In genomic region chr7:26553128-26553527, GRCh38 we compare ENCODE assay signal across 24 cellular contexts.
"Had no signal": no experiment of that assay in that cellular context is flagged by ENCODE, and none has a peak within 500 bp of the region (broad histone marks: within the 10 kb centered on the region; RNA-seq: fewer than 3 reads in every experiment).

No MANE protein-coding gene starts in this region.

- H3K4me3 Mint-ChIP-seq: activated CD4-positive, alpha-beta memory T cell treated with anti-CD3 and anti-CD28 coated beads for 36 hours; activated CD4-positive, alpha-beta T cell treated with anti-CD3 and anti-CD28 coated beads, Interleukin-2, amount 10 ng/mL, durations not matched to agents 7 days and 5 days; activated naive CD4-positive, alpha-beta T cell treated with anti-CD3 and anti-CD28 coated beads for 36 hours; activated naive CD8-positive, alpha-beta T cell; activated T-helper 17 cell treated with anti-CD3 and anti-CD28 coated beads, Interleukin-2, amount 50 U/mL, for 72 hours; brain; central memory CD8-positive, alpha-beta T cell; T-helper 1 cell treated with Interleukin-12 subunit alpha and Interleukin-12 subunit beta and Interleukin-4 antibody, amounts not matched to agents 30 μg/mL and 1 μg/mL, for 36 hours had no signal

- H3K27ac ChIP-seq: SK-N-MC had no signal

- DNase-seq: activated CD4-positive, alpha-beta memory T cell treated with anti-CD3 and anti-CD28 coated beads for 36 hours; activated CD4-positive, alpha-beta T cell treated with anti-CD3 and anti-CD28 coated beads, Interleukin-2, amount 10 ng/mL, durations not matched to agents 7 days and 5 days; activated CD4-positive, CD25-positive, alpha-beta regulatory T cell; activated CD8-positive, alpha-beta memory T cell treated with anti-CD3 and anti-CD28 coated beads for 24 hours; activated gamma-delta T cell; activated naive CD4-positive, alpha-beta T cell treated with anti-CD3 and anti-CD28 coated beads for 36 hours; activated T-cell treated with anti-CD3 and anti-CD28 coated beads for 4 hours; activated T-cell treated with anti-CD3 and anti-CD28 coated beads, Interleukin-2, amount 50 U/mL, for 48 hours; amygdala; Karpas-422; NCI-H1105 treated with DMSO at 0.1 percent for 48 hours; NCI-H1436 treated with DMSO at 0.1 percent for 48 hours; NCI-H187; NCI-H524; RPMI8226; SW 1271 had no signal

- H3K4me3 ChIP-seq: SK-N-MC had no signal

- H3K9me3 Mint-ChIP-seq: activated CD4-positive, alpha-beta memory T cell treated with anti-CD3 and anti-CD28 coated beads for 36 hours; activated CD4-positive, alpha-beta T cell treated with anti-CD3 and anti-CD28 coated beads, Interleukin-2, amount 10 ng/mL, durations not matched to agents 7 days and 5 days; activated naive CD4-positive, alpha-beta T cell treated with anti-CD3 and anti-CD28 coated beads for 36 hours; activated T-helper 17 cell treated with anti-CD3 and anti-CD28 coated beads, Interleukin-2, amount 50 U/mL, for 72 hours; central memory CD8-positive, alpha-beta T cell; T-helper 1 cell treated with Interleukin-12 subunit alpha and Interleukin-12 subunit beta and Interleukin-4 antibody, amounts not matched to agents 30 μg/mL and 1 μg/mL, for 36 hours had no signal

- H3K36me3 Mint-ChIP-seq: activated CD4-positive, alpha-beta memory T cell treated with anti-CD3 and anti-CD28 coated beads for 36 hours; activated naive CD8-positive, alpha-beta T cell; brain had no signal

- H3K4me1 Mint-ChIP-seq: activated CD4-positive, alpha-beta T cell treated with anti-CD3 and anti-CD28 coated beads, Interleukin-2, amount 10 ng/mL, durations not matched to agents 7 days and 5 days; activated T-helper 17 cell treated with anti-CD3 and anti-CD28 coated beads, Interleukin-2, amount 50 U/mL, for 72 hours; central memory CD8-positive, alpha-beta T cell had no signal

- ATAC-seq: activated T-helper 17 cell treated with anti-CD3 and anti-CD28 coated beads, Interleukin-2, amount 50 U/mL, for 72 hours; Panc1; Right ventricle myocardium inferior had no signal

- H3K27ac Mint-ChIP-seq: activated CD4-positive, alpha-beta memory T cell treated with anti-CD3 and anti-CD28 coated beads for 36 hours; activated CD4-positive, alpha-beta T cell treated with anti-CD3 and anti-CD28 coated beads, Interleukin-2, amount 10 ng/mL, durations not matched to agents 7 days and 5 days; activated naive CD4-positive, alpha-beta T cell treated with anti-CD3 and anti-CD28 coated beads for 36 hours; activated naive CD8-positive, alpha-beta T cell; activated T-helper 17 cell treated with anti-CD3 and anti-CD28 coated beads, Interleukin-2, amount 50 U/mL, for 72 hours; T-helper 1 cell treated with Interleukin-12 subunit alpha and Interleukin-12 subunit beta and Interleukin-4 antibody, amounts not matched to agents 30 μg/mL and 1 μg/mL, for 36 hours had no signal
